ENCODE assay signal across 10 cellular contexts in genomic region chr16:18984425-18985005, GRCh38. TPM values are rescaled to one million over a fixed set of nuclear protein-coding genes. Genes with fewer than 3 reads are reported as not detected.
A peak's percentile ranks its signal among the peaks of the same experiment; 100 is the strongest.
DNase-seq lines count a peak whose midpoint lies in the region; ATAC-seq and TF ChIP-seq lines count a peak whose summit lies in the region.
"Had no signal": no experiment of that assay in that cellular context is flagged by ENCODE, and none has a peak within 500 bp of the region (broad histone marks: within the 10 kb centered on the region; RNA-seq: fewer than 3 reads in every experiment).

No MANE protein-coding gene starts in this region.

- no peaks in the 10 kb centered on the region for H3K36me3 Mint-ChIP-seq in activated CD4-positive, alpha-beta memory T cell treated with anti-CD3 and anti-CD28 coated beads for 36 hours
- H3K36me3 Mint-ChIP-seq in naive thymus-derived CD8-positive, alpha-beta T cell = no peaks in the 10 kb centered on the region

- peaks cover 23% of the 10 kb centered on the region for H3K27me3 Mint-ChIP-seq in activated CD4-positive, alpha-beta memory T cell treated with anti-CD3 and anti-CD28 coated beads for 36 hours
- H3K27me3 Mint-ChIP-seq in naive thymus-derived CD8-positive, alpha-beta T cell = peaks cover 22 to 45% (median 34%) of the 10 kb centered on the region in 5 donors

- H3K9me3 Mint-ChIP-seq in activated CD4-positive, alpha-beta memory T cell treated with anti-CD3 and anti-CD28 coated beads for 36 hours = no peaks in the 10 kb centered on the region
- H3K9me3 Mint-ChIP-seq in naive thymus-derived CD8-positive, alpha-beta T cell = no peaks in the 10 kb centered on the region

- no peak overlapping the region for H3K4me3 Mint-ChIP-seq in activated CD4-positive, alpha-beta memory T cell treated with anti-CD3 and anti-CD28 coated beads for 36 hours
- H3K4me3 Mint-ChIP-seq in naive thymus-derived CD8-positive, alpha-beta T cell = peak overlapping the region in 2 of 10 donors; percentile 20 to 35

- 61 to 65% (median 65%) methylated on average over 11 of the region's 11 CpGs for WGBS in stomach, 5 donors

- no peak for DNase-seq in Jurkat, Clone E6-1 (ENCODE audit: low read depth, low spot score)
- DNase-seq in breast epithelium (ENCODE audit: low spot score in 2 of 2) = no peak
- no peak for DNase-seq in kidney epithelial cell (ENCODE audit: low read depth)
- no peak for DNase-seq in stomach
- no peak for DNase-seq in activated CD4-positive, alpha-beta memory T cell treated with anti-CD3 and anti-CD28 coated beads for 36 hours
- no peak for DNase-seq in GM19240 (ENCODE audit: insufficient read length, low spot score)
- DNase-seq in SHP77 treated with DMSO at 0.1 percent for 48 hours (lab: John Stamatoyannopoulos, UW) = no peak
- no peak for DNase-seq in naive thymus-derived CD8-positive, alpha-beta T cell
- DNase-seq: activated effector memory CD4-positive, alpha-beta T cell treated with anti-CD3 and anti-CD28 coated beads, Interleukin-2, amount 50 U/mL, for 16 hours had no signal

- TF ChIP-seq CTCF in breast epithelium (IDR thresholded peaks at IDR 0.05) (no peak), kidney epithelial cell (IDR thresholded peaks at IDR 0.05; ENCODE audit: insufficient read depth, low read length, poor library complexity, severe bottlenecking) (no peak), stomach (IDR thresholded peaks at IDR 0.05) (no peak)

- peak overlapping the region; percentile 29 for H3K4me3 ChIP-seq in Jurkat, Clone E6-1 (ENCODE audit: low read length)
- peak overlapping the region; percentile 42 to 78 (median 54) for H3K4me3 ChIP-seq in breast epithelium
- peak overlapping the region; percentile 60 for H3K4me3 ChIP-seq in kidney epithelial cell (ENCODE audit: low read depth, low read length)
- peak overlapping the region; percentile 50 to 58 (median 56) for H3K4me3 ChIP-seq in stomach

- peak overlapping the region in 1 of 2 donors; percentile 75 for H3K27ac ChIP-seq in breast epithelium
- H3K27ac ChIP-seq in stomach = peak overlapping the region in 4 of 5 donors; percentile 44 to 83 (median 65)

- no peaks in the 10 kb centered on the region for H3K4me1 ChIP-seq in breast epithelium
- peaks cover 6 to 18% (median 12%) of the 10 kb centered on the region in 4 donors for H3K4me1 ChIP-seq in stomach

- POLR2A ChIA-PET in activated CD4-positive, alpha-beta memory T cell treated with anti-CD3 and anti-CD28 coated beads for 36 hours (lab: Charles Lee) = no interaction called here
- POLR2A ChIA-PET in naive thymus-derived CD8-positive, alpha-beta T cell (lab: Charles Lee) = no interaction called here

- H3K27ac Mint-ChIP-seq in activated CD4-positive, alpha-beta memory T cell treated with anti-CD3 and anti-CD28 coated beads for 36 hours = no peak overlapping the region
- no peak overlapping the region for H3K27ac Mint-ChIP-seq in naive thymus-derived CD8-positive, alpha-beta T cell

- no peak for TF ChIP-seq EP300 in stomach (IDR thresholded peaks at IDR 0.05)

- H3K27me3 ChIP-seq in breast epithelium (no peaks in the 10 kb centered on the region), kidney epithelial cell (ENCODE audit: control insufficient read depth, insufficient read depth, low read length) (no peaks in the 10 kb centered on the region), stomach (peaks cover 0 to 27% (median 6%) of the 10 kb centered on the region in 3 donors)
- H3K27me3 ChIP-seq: thyroid gland had no signal

- CTCF ChIA-PET in activated CD4-positive, alpha-beta memory T cell treated with anti-CD3 and anti-CD28 coated beads for 36 hours (lab: Charles Lee) = no interaction called here

- ATAC-seq in naive thymus-derived CD8-positive, alpha-beta T cell = no peak

- TF ChIP-seq POLR2A in breast epithelium (IDR thresholded peaks at IDR 0.05) = no peak
- no peak for TF ChIP-seq POLR2A in stomach (IDR thresholded peaks at IDR 0.05)

- H3K4me1 Mint-ChIP-seq in activated CD4-positive, alpha-beta memory T cell treated with anti-CD3 and anti-CD28 coated beads for 36 hours (ENCODE audit: low read depth) = no peaks in the 10 kb centered on the region
- peaks cover 0 to 6% (median under 1%) of the 10 kb centered on the region in 4 donors for H3K4me1 Mint-ChIP-seq in naive thymus-derived CD8-positive, alpha-beta T cell

- H3K9me3 ChIP-seq in breast epithelium (no peaks in the 10 kb centered on the region), stomach (no peaks in the 10 kb centered on the region)
- H3K9me3 ChIP-seq: thyroid gland had no signal

- H3K36me3 ChIP-seq in breast epithelium (no peaks in the 10 kb centered on the region), kidney epithelial cell (ENCODE audit: control insufficient read depth, insufficient read depth, low read length) (no peaks in the 10 kb centered on the region), stomach (no peaks in the 10 kb centered on the region)
- H3K36me3 ChIP-seq: thyroid gland had no signal

- intact Hi-C loops in breast epithelium (cut with DNase I; ENCODE audit: low total_unique reads) (no loop called here), stomach (cut with DNase I; ENCODE audit: low total_unique reads) (no loop called here)
- intact Hi-C loops in activated CD4-positive, alpha-beta memory T cell treated with anti-CD3 and anti-CD28 coated beads for 36 hours (cut with micrococcal nuclease) = no loop called here

RNA-seq across cellular contexts. Expression of gene TMC7, which starts 0.8 kb away (rescaled TPM):
- polyA plus RNA-seq in Jurkat, Clone E6-1 (2012; ENCODE audit: insufficient read depth, insufficient read length) = 2.7 TPM
- total RNA-seq in breast epithelium (1 to 10 TPM in 1 of 3 donors, under 1 TPM in 2; 0.64 to 1.3 (median 0.73) TPM), kidney epithelial cell (0.75 and 1.6 TPM in 2 replicates), stomach (10 to 100 TPM in 1 of 5 donors, 1 to 10 TPM in 2, under 1 TPM in 1, not detected in 1; 0.87 to 23.8 (median 6.7) TPM)
- polyA plus RNA-seq in stomach = under 1 TPM; 0.19 to 0.31 (median 0.30) TPM
- total RNA-seq in activated CD4-positive, alpha-beta memory T cell treated with anti-CD3 and anti-CD28 coated beads for 36 hours = not detected
- total RNA-seq in naive thymus-derived CD8-positive, alpha-beta T cell = not detected
- not detected for polyA plus RNA-seq in naive thymus-derived CD8-positive, alpha-beta T cell

RNA-seq across cellular contexts. Expression of gene SMG1, which starts 58.3 kb away (rescaled TPM):
- polyA plus RNA-seq in Jurkat, Clone E6-1 (2012; ENCODE audit: insufficient read depth, insufficient read length) = 27.0 TPM
- total RNA-seq in breast epithelium (100 to 1,000 TPM; 107 to 132 (median 110) TPM), kidney epithelial cell (51.5 and 69.6 TPM in 2 replicates), stomach (100 to 1,000 TPM in 2 of 5 donors, 10 to 100 TPM in 3; 59.5 to 135 (median 75.6) TPM)
- 1 to 10 TPM; 3.8 to 8.1 (median 4.0) TPM for polyA plus RNA-seq in stomach
- total RNA-seq in activated CD4-positive, alpha-beta memory T cell treated with anti-CD3 and anti-CD28 coated beads for 36 hours = 10 to 100 TPM; 85.1 to 91.8 TPM
- total RNA-seq in naive thymus-derived CD8-positive, alpha-beta T cell = 100 to 1,000 TPM; 124 to 139 TPM
- 10 to 100 TPM in 2 of 3 donors, 1 to 10 TPM in 1; 8.4 to 16.5 (median 11.3) TPM for polyA plus RNA-seq in naive thymus-derived CD8-positive, alpha-beta T cell
